In the genomic region with DNA sequence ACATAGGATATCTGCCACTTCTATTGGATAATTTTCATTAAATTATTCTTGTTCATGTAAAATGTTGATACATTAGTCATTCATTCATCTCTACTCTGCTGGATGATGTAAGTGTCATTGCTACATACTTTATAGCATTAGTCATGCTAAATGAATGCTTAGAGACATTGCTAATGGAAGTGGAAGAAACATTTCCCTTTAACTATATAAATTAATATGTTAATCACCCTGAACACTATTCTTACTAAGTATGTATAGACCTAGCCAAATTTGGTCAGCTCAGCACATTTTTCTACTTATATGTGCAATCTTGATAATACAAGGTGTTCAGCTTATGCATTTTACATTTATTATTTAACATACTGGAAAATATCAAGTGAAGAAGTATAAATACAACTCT, we compare ENCODE assay signal across 13 cellular contexts.
DNase-seq lines count a peak whose midpoint lies in the region; ATAC-seq and TF ChIP-seq lines count a peak whose summit lies in the region.
"Had no signal": no experiment of that assay in that cellular context is flagged by ENCODE, and none has a peak within 500 bp of the region (broad histone marks: within the 10 kb centered on the region; RNA-seq: fewer than 3 reads in every experiment).

No MANE protein-coding gene starts in this region.

- CTCF ChIA-PET in MCF 10A (lab: Yijun Ruan, JAX), result no interaction called here

- no peak overlapping the region for H3K4me3 Mint-ChIP-seq in MCF 10A (ENCODE audit: unreplicated experiment)
- no peak overlapping the region for H3K4me3 Mint-ChIP-seq in activated T-cell treated with anti-CD3 and anti-CD28 coated beads, Interleukin-2, amount 50 U/mL, for 4 hours

- BruUV-seq in MCF 10A (replicated peaks; lab: Mats Ljungman, UMichigan), result no TSS peak

- no peaks in the 10 kb centered on the region for H3K27me3 ChIP-seq in breast epithelium
- no peaks in the 10 kb centered on the region for H3K27me3 ChIP-seq in aorta (ENCODE audit: control insufficient read depth in 1 of 2, insufficient read depth in 2 of 2, low read length in 1 of 2)
- H3K27me3 ChIP-seq: SJCRH30 had no signal

- peak; percentile 56 for DNase-seq in MCF 10A (ENCODE audit: unreplicated experiment)
- no peak for DNase-seq in breast epithelium (ENCODE audit: low spot score in 2 of 2)
- peak; percentile 64 for DNase-seq in SW480 (ENCODE audit: low spot score)
- DNase-seq in fibroblast of the aortic adventitia (ENCODE audit: low read depth), result peak; percentile 20
- peak; percentile 13 for DNase-seq in stromal cell of bone marrow (ENCODE audit: low read depth)
- no peak for DNase-seq in aorta
- DNase-seq in activated T-cell treated with anti-CD3 and anti-CD28 coated beads, Interleukin-2, amount 50 U/mL, for 4 hours, result no peak
- DNase-seq: NCI-H1436 treated with DMSO at 0.1 percent for 48 hours; NCI-H774; nucleus accumbens; SJCRH30; stimulated activated CD8-positive, alpha-beta memory T cell treated with anti-CD3 and anti-CD28 coated beads, Interleukin-4, amount 100 ng/mL, for 48 hours had no signal

- TF ChIP-seq CTCF in MCF 10A (IDR thresholded peaks at IDR 0.05; ENCODE audit: unreplicated experiment) (no peak), breast epithelium (IDR thresholded peaks at IDR 0.05) (no peak), fibroblast of the aortic adventitia (IDR thresholded peaks at IDR 0.05; ENCODE audit: insufficient read depth, low read length) (no peak)

- H3K27ac Mint-ChIP-seq in MCF 10A (ENCODE audit: low read depth, unreplicated experiment), result no peak overlapping the region

- POLR2A ChIA-PET in MCF 10A (lab: Yijun Ruan, JAX), result no interaction called here

- H3K9me3 ChIP-seq in breast epithelium (no peaks in the 10 kb centered on the region), aorta (ENCODE audit: control insufficient read depth, low read length) (no peaks in the 10 kb centered on the region)
- H3K9me3 ChIP-seq: SJCRH30 had no signal

- H3K4me1 Mint-ChIP-seq in MCF 10A (ENCODE audit: insufficient read depth, unreplicated experiment), result peaks cover 16% of the 10 kb centered on the region
- no peaks in the 10 kb centered on the region for H3K4me1 Mint-ChIP-seq in activated T-cell treated with anti-CD3 and anti-CD28 coated beads, Interleukin-2, amount 50 U/mL, for 4 hours (ENCODE audit: low read depth)

- H3K4me3 ChIP-seq in breast epithelium (no peak overlapping the region), fibroblast of the aortic adventitia (ENCODE audit: low read depth, low read length) (no peak overlapping the region), aorta (ENCODE audit: low read length in 2 of 2) (no peak overlapping the region)
- H3K4me3 ChIP-seq: SJCRH30 had no signal

- H3K27me3 Mint-ChIP-seq in MCF 10A (ENCODE audit: insufficient read depth, unreplicated experiment), result peaks cover 3% of the 10 kb centered on the region
- H3K27me3 Mint-ChIP-seq in activated T-cell treated with anti-CD3 and anti-CD28 coated beads, Interleukin-2, amount 50 U/mL, for 4 hours (ENCODE audit: low read depth), result peaks cover 2% of the 10 kb centered on the region

- H3K4me1 ChIP-seq in breast epithelium (no peaks in the 10 kb centered on the region), aorta (ENCODE audit: control insufficient read depth in 1 of 2, insufficient read depth in 2 of 2, low read length in 2 of 2) (no peaks in the 10 kb centered on the region)
- H3K4me1 ChIP-seq: SJCRH30 had no signal

- H3K27ac ChIP-seq in breast epithelium (no peak overlapping the region), aorta (ENCODE audit: low read depth in 1 of 2, low read length in 2 of 2) (no peak overlapping the region)
- H3K27ac ChIP-seq: SJCRH30 had no signal

- no peak for TF ChIP-seq POLR2A in breast epithelium (IDR thresholded peaks at IDR 0.05)

- no peaks in the 10 kb centered on the region for H3K36me3 Mint-ChIP-seq in MCF 10A (ENCODE audit: insufficient read depth, unreplicated experiment)
- no peaks in the 10 kb centered on the region for H3K36me3 Mint-ChIP-seq in activated T-cell treated with anti-CD3 and anti-CD28 coated beads, Interleukin-2, amount 50 U/mL, for 4 hours (ENCODE audit: insufficient read depth)

- no peaks in the 10 kb centered on the region for H3K9me3 Mint-ChIP-seq in MCF 10A (ENCODE audit: unreplicated experiment)
- H3K9me3 Mint-ChIP-seq in activated T-cell treated with anti-CD3 and anti-CD28 coated beads, Interleukin-2, amount 50 U/mL, for 4 hours, result no peaks in the 10 kb centered on the region

- intact Hi-C loops in MCF 10A (cut with micrococcal nuclease) (no loop called here), breast epithelium (cut with DNase I; ENCODE audit: low total_unique reads) (no loop called here), aorta (cut with DNase I) (no loop called here)

- H3K36me3 ChIP-seq in breast epithelium (no peaks in the 10 kb centered on the region), aorta (ENCODE audit: control insufficient read depth in 1 of 2, insufficient read depth in 2 of 2, low read length in 1 of 2) (no peaks in the 10 kb centered on the region)
- H3K36me3 ChIP-seq: SJCRH30 had no signal

- ATAC-seq in aorta (ENCODE audit: low FRiP score), result no peak
- ATAC-seq in activated T-cell treated with anti-CD3 and anti-CD28 coated beads, Interleukin-2, amount 50 U/mL, for 4 hours, result no peak
- ATAC-seq in GM18868 (IDR thresholded peaks at IDR 0.05; ENCODE audit: unreplicated experiment), result no peak

Comparison
In these comparisons a context has a peak if more than half of its experiments do, and no peak if none do; other contexts are left out.
1. DNase-seq: peak in MCF 10A (single experiment), SW480 (single experiment), fibroblast of the aortic adventitia (single experiment) and stromal cell of bone marrow (single experiment); none in breast epithelium (0 of 2), aorta (0 of 2) and activated T-cell treated with anti-CD3 and anti-CD28 coated beads, Interleukin-2, amount 50 U/mL, for 4 hours (single experiment).